11 cellular contexts compared by ENCODE assay signal in genomic region chr5:157543825-157544622, GRCh38. TPM values are rescaled to one million over a fixed set of nuclear protein-coding genes. Genes with fewer than 3 reads are reported as not detected.
A peak's percentile ranks its signal among the peaks of the same experiment; 100 is the strongest.
DNase-seq lines count a peak whose midpoint lies in the region; ATAC-seq, FAIRE-seq and TF ChIP-seq lines count a peak whose summit lies in the region.
"Had no signal": no experiment of that assay in that cellular context is flagged by ENCODE, and none has a peak within 500 bp of the region (broad histone marks: within the 10 kb centered on the region; RNA-seq: fewer than 3 reads in every experiment).

No MANE protein-coding gene starts in this region.

- H3K79me2 ChIP-seq in HepG2 (ENCODE audit: insufficient read depth, low read length) = no peaks in the 10 kb centered on the region

- peaks cover 75% of the 10 kb centered on the region for H3K36me3 Mint-ChIP-seq in activated T-helper 2 cell treated with anti-CD3 and anti-CD28 coated beads, Interferon-gamma antibody, Interleukin-2, Interleukin-4, amounts not matched to agents 10 μg/mL and 5 μg/mL and 100 μg/mL, durations not matched to agents 14 hours and 24 hours and 36 hours (ENCODE audit: low read depth)

- peaks cover 17 to 32% (median 24%) of the 10 kb centered on the region in 4 donors for H3K4me1 ChIP-seq in liver (ENCODE audit: control insufficient read depth in 4 of 4, insufficient read depth in 4 of 4, low read length in 3 of 4)
- H3K4me1 ChIP-seq in HepG2 (ENCODE audit: insufficient read depth, low read length) = 0 out of 2 replicates have a peak, but pooled peaks cover 6% of the 10 kb centered on the region
- peaks cover 14 to 16% of the 10 kb centered on the region in 2 donors for H3K4me1 ChIP-seq in kidney (ENCODE audit: control insufficient read depth in 1 of 2, insufficient read depth in 1 of 2, low read depth in 1 of 2, low read length in 2 of 2)
- peaks cover 3% of the 10 kb centered on the region for H3K4me1 ChIP-seq in urinary bladder (ENCODE audit: insufficient read depth)

- H3K4me3 ChIP-seq in liver (ENCODE audit: low read depth in 1 of 3, low read length in 3 of 3) (no peak overlapping the region), HepG2 (replicated peaks in 1 of 3; ENCODE audit: insufficient read depth in 1 of 3, low read depth in 2 of 3, low read length in 3 of 3) (no peak overlapping the region), kidney (ENCODE audit: low read length in 2 of 2) (no peak overlapping the region), urinary bladder (ENCODE audit: low read depth, low read length) (no peak overlapping the region)

- H3K27me3 Mint-ChIP-seq in activated T-helper 2 cell treated with anti-CD3 and anti-CD28 coated beads, Interferon-gamma antibody, Interleukin-2, Interleukin-4, amounts not matched to agents 10 μg/mL and 5 μg/mL and 100 μg/mL, durations not matched to agents 14 hours and 24 hours and 36 hours (ENCODE audit: low read depth) = no peaks in the 10 kb centered on the region

- H3K9me3 Mint-ChIP-seq in activated T-helper 2 cell treated with anti-CD3 and anti-CD28 coated beads, Interferon-gamma antibody, Interleukin-2, Interleukin-4, amounts not matched to agents 10 μg/mL and 5 μg/mL and 100 μg/mL, durations not matched to agents 14 hours and 24 hours and 36 hours = no peaks in the 10 kb centered on the region

- H3K4me1 Mint-ChIP-seq in activated T-helper 2 cell treated with anti-CD3 and anti-CD28 coated beads, Interferon-gamma antibody, Interleukin-2, Interleukin-4, amounts not matched to agents 10 μg/mL and 5 μg/mL and 100 μg/mL, durations not matched to agents 14 hours and 24 hours and 36 hours (ENCODE audit: low read depth) = peaks cover 96% of the 10 kb centered on the region

- CTCF ChIA-PET in HepG2 (lab: Yijun Ruan, JAX; ENCODE audit: low intra/inter-chr PET ratio, low total read pairs) = no interaction called here

- DNase-seq in HepG2 (ENCODE audit: low spot score) (no peak), kidney (no peak), NOMO-1 treated with DMSO at 0.1 percent for 48 hours (lab: John Stamatoyannopoulos, UW; ENCODE audit: unreplicated experiment) (no peak), caudate nucleus (lab: John Stamatoyannopoulos, UW) (no peak), NCI-H510A (lab: John Stamatoyannopoulos, UW) (no peak)
- no peak for DNase-seq in activated T-helper 2 cell treated with anti-CD3 and anti-CD28 coated beads, Interferon-gamma antibody, Interleukin-2, Interleukin-4, amounts not matched to agents 10 μg/mL and 5 μg/mL and 100 μg/mL, durations not matched to agents 14 hours and 24 hours and 36 hours (ENCODE audit: low spot score)

- no peaks in the 10 kb centered on the region for H3K27me3 ChIP-seq in liver (ENCODE audit: control insufficient read depth in 4 of 4, insufficient read depth in 4 of 4, low read length in 3 of 4)
- H3K27me3 ChIP-seq in HepG2 (ENCODE audit: control insufficient read depth in 1 of 2, insufficient read depth in 2 of 2, low read length in 2 of 2) = peaks cover 0 to 1% of the 10 kb centered on the region in 2 experiments; a peak in 1 of 5 replicates

- no peaks in the 10 kb centered on the region for H3K9me3 ChIP-seq in liver (ENCODE audit: control insufficient read depth in 4 of 4, low read length in 3 of 4)
- no peaks in the 10 kb centered on the region for H3K9me3 ChIP-seq in HepG2 (ENCODE audit: low read length)
- no peaks in the 10 kb centered on the region for H3K9me3 ChIP-seq in kidney (ENCODE audit: control insufficient read depth in 1 of 2, low read length in 2 of 2)

- H4K20me1 ChIP-seq in HepG2 (ENCODE audit: insufficient read depth, low read length) = no peaks in the 10 kb centered on the region

- peak overlapping the region; percentile 97 for H3K27ac Mint-ChIP-seq in activated T-helper 2 cell treated with anti-CD3 and anti-CD28 coated beads, Interferon-gamma antibody, Interleukin-2, Interleukin-4, amounts not matched to agents 10 μg/mL and 5 μg/mL and 100 μg/mL, durations not matched to agents 14 hours and 24 hours and 36 hours

- no TSS peak for BruUV-seq in HepG2 (replicated peaks; lab: Mats Ljungman, UMichigan)

- intact Hi-C loops in HepG2 (cut with micrococcal nuclease; ENCODE audit: unreplicated experiment) (no loop called here), kidney (cut with DNase I) (no loop called here)
- intact Hi-C loops in activated T-helper 2 cell treated with anti-CD3 and anti-CD28 coated beads, Interferon-gamma antibody, Interleukin-2, Interleukin-4, amounts not matched to agents 10 μg/mL and 5 μg/mL and 100 μg/mL, durations not matched to agents 14 hours and 24 hours and 36 hours (cut with micrococcal nuclease) = loop anchor here (1.0 to 5.0 kb wide), 3 partner anchors 38 to 362 kb away; partner anchors contain the start of gene ITK

- H3K4me3 Mint-ChIP-seq in activated T-helper 2 cell treated with anti-CD3 and anti-CD28 coated beads, Interferon-gamma antibody, Interleukin-2, Interleukin-4, amounts not matched to agents 10 μg/mL and 5 μg/mL and 100 μg/mL, durations not matched to agents 14 hours and 24 hours and 36 hours (ENCODE audit: low read depth) = peak overlapping the region; percentile 67

- H3K27ac ChIP-seq in liver (ENCODE audit: low read depth in 1 of 2, low read length in 2 of 2) (peak overlapping the region in 1 of 2 donors; percentile 36), HepG2 (ENCODE audit: extremely low read length, insufficient read depth, low read length) (no peak overlapping the region), kidney (ENCODE audit: low read depth in 2 of 2, low read length in 2 of 2) (peak overlapping the region; percentile 5 to 20), urinary bladder (ENCODE audit: low read depth) (peak overlapping the region; percentile 64), caudate nucleus (ENCODE audit: low read depth, low read length) (no peak overlapping the region)
- H3K27ac ChIP-seq: KMS-11, RWPE1 had no signal

- no peak for TF ChIP-seq RAD21 in liver (IDR thresholded peaks at IDR 0.05)
- TF ChIP-seq RAD21 in HepG2 (CRISPR knock-in tag; IDR thresholded peaks at IDR 0.05) = no peak

- TF ChIP-seq CTCF in liver (IDR thresholded peaks at IDR 0.05; ENCODE audit: low read depth, low read length, missing input control) (no peak), HepG2 (CRISPR knock-in tag; IDR thresholded peaks at IDR 0.05) (no peak), kidney (IDR thresholded peaks at IDR 0.05; ENCODE audit: borderline replicate concordance, extremely low read depth, insufficient read depth) (no peak)

- ATAC-seq in HepG2 = no peak
- ATAC-seq: left lobe of liver had no signal

- H3K36me3 ChIP-seq in liver (ENCODE audit: control insufficient read depth in 4 of 4, insufficient read depth in 3 of 4, low read depth in 1 of 4, low read length in 3 of 4) (no peaks in the 10 kb centered on the region), HepG2 (replicated peaks in 1 of 2; ENCODE audit: control insufficient read depth in 1 of 2, insufficient read depth in 2 of 2, low read length in 2 of 2) (no peaks in the 10 kb centered on the region), kidney (ENCODE audit: control insufficient read depth in 1 of 2, insufficient read depth in 2 of 2, low read length in 2 of 2) (no peaks in the 10 kb centered on the region), urinary bladder (ENCODE audit: insufficient read depth) (no peaks in the 10 kb centered on the region)

- no peak for TF ChIP-seq EP300 in HepG2 (IDR thresholded peaks at IDR 0.05; ENCODE audit: low read depth in 2 of 2, low read length in 2 of 2)
- TF ChIP-seq EP300 in HepG2 (CRISPR knock-in tag; IDR thresholded peaks at IDR 0.05; ENCODE audit: borderline replicate concordance) = no peak

- no peak overlapping the region for H3K4me2 ChIP-seq in HepG2 (ENCODE audit: low read depth, low read length)
- H3K4me2 ChIP-seq: KMS-11 had no signal

- WGBS in liver = 72% methylated on average over 10 of the region's 10 CpGs
- WGBS in HepG2 (ENCODE audit: low lambda C conversion rate) = 42% methylated on average over 9 of the region's 10 CpGs
- WGBS in urinary bladder = 31% methylated on average over 10 of the region's 10 CpGs

- TF ChIP-seq POLR2A in HepG2 (IDR thresholded peaks at IDR 0.05; ENCODE audit: insufficient read depth in 1 of 2, low read depth in 2 of 2, low read length in 2 of 2) = no peak

- no peak for FAIRE-seq in HepG2 (lab: Jason Lieb, UNC)
- no peak for FAIRE-seq in kidney (lab: Jason Lieb, UNC)

- in situ Hi-C loops in HepG2 (cut with HindIII; ENCODE audit: extremely low pct_ligation_motif_present, low pct_unique_long_range_greater_than_20kb) = no loop called here

- H2AFZ ChIP-seq in HepG2 (ENCODE audit: low read length) = no peak overlapping the region

- POLR2A ChIA-PET in HepG2 (lab: Yijun Ruan, JAX) = no interaction called here

- H3K9ac ChIP-seq in liver (ENCODE audit: low read depth in 1 of 2, low read length in 2 of 2) (no peak overlapping the region), HepG2 (ENCODE audit: insufficient read depth, low read depth, low read length) (no peak overlapping the region), kidney (ENCODE audit: low read length in 2 of 2) (no peak overlapping the region)
- H3K9ac ChIP-seq: KMS-11 had no signal

RNA-seq across cellular contexts. Expression of gene ADAM19, which starts 31.6 kb away (rescaled TPM):
- total RNA-seq in liver (1 to 10 TPM; 2.4 to 7.1 TPM), HepG2 (2016; rRNA removed; fragmentation: Illumina TruSeq; extraction: Trizol) (0.24 and 0.38 TPM in 2 replicates), kidney (9.2 TPM), urinary bladder (49.8 TPM)
- polyA plus RNA-seq in liver (1 to 10 TPM; 2.4 to 3.3 TPM), HepG2 (2011; rRNA removed) (0.61 and 0.74 TPM in 2 replicates), kidney (ENCODE audit: insufficient read depth, low read depth, low replicate concordance) (0.88 TPM), urinary bladder (26.4 TPM)
- total RNA-seq in HepG2 (2016; cell fraction: cytosol; rRNA removed; fragmentation: Illumina TruSeq; extraction: Trizol; ENCODE audit: low read depth) = 0.18 TPM in 1 of 2 replicates, not detected in the other
- total RNA-seq in HepG2 (2016; cell fraction: insoluble cytoplasmic fraction; rRNA removed; fragmentation: Illumina TruSeq; extraction: Trizol) = 0.13 and 0.28 TPM in 2 replicates
- total RNA-seq in HepG2 (2016; cell fraction: membrane; rRNA removed; fragmentation: Illumina TruSeq; extraction: Trizol) = 0.15 and 0.17 TPM in 2 replicates
- total RNA-seq in HepG2 (2016; cell fraction: nucleus; rRNA removed; fragmentation: Illumina TruSeq; extraction: Trizol) = 0.41 and 0.50 TPM in 2 replicates
- polyA plus RNA-seq in HepG2 (2011; cell fraction: cytosol; rRNA removed) = 0.31 and 0.35 TPM in 2 replicates
- polyA plus RNA-seq in HepG2 (2011; cell fraction: nucleus; rRNA removed) = 1.1 and 1.4 TPM in 2 replicates
- polyA plus RNA-seq in HepG2 (2012) = 0.21 and 0.23 TPM in 2 replicates
- 0.03 TPM in 1 of 2 replicates, not detected in the other for polyA plus RNA-seq in HepG2 (2016; cell fraction: cytosol; fragmentation: Illumina TruSeq; extraction: Trizol; ENCODE audit: low read depth)
- 0.03 and 0.07 TPM in 2 replicates for polyA plus RNA-seq in HepG2 (2016; cell fraction: insoluble cytoplasmic fraction; fragmentation: Illumina TruSeq; extraction: Trizol; ENCODE audit: low read depth)
- 0.12 TPM in 1 of 2 replicates, not detected in the other for polyA plus RNA-seq in HepG2 (2016; cell fraction: membrane; fragmentation: Illumina TruSeq; extraction: Trizol; ENCODE audit: low read depth)
- 0.52 and 0.73 TPM in 2 replicates for polyA plus RNA-seq in HepG2 (2016; cell fraction: nucleus; fragmentation: Illumina TruSeq; extraction: Trizol; ENCODE audit: insufficient read depth, low read depth)
- polyA minus RNA-seq in HepG2 (2011; rRNA and poly(A)+ RNA removed; ENCODE audit: low replicate concordance) = 0.12 and 1.3 TPM in 2 replicates
- 0.53 and 0.69 TPM in 2 replicates for polyA minus RNA-seq in HepG2 (2011; cell fraction: cytosol; rRNA and poly(A)+ RNA removed)
- 0.77 and 0.87 TPM in 2 replicates for polyA minus RNA-seq in HepG2 (2011; cell fraction: nucleus; rRNA and poly(A)+ RNA removed)
- 229 and 237 TPM in 2 replicates for total RNA-seq in activated T-helper 2 cell treated with anti-CD3 and anti-CD28 coated beads, Interferon-gamma antibody, Interleukin-2, Interleukin-4, amounts not matched to agents 10 μg/mL and 5 μg/mL and 100 μg/mL, durations not matched to agents 14 hours and 24 hours and 36 hours

Comparison
In these comparisons a context has a peak if more than half of its experiments do, and no peak if none do; other contexts are left out.
1. H3K27ac ChIP-seq: peak in kidney (2 of 2) and urinary bladder (single experiment); none in HepG2 (single experiment) and caudate nucleus (single experiment).